Comparison of ENCODE assay signal across 26 cellular contexts in genomic region chr13:28526876-28527275, GRCh38. TPM values are rescaled to one million over a fixed set of nuclear protein-coding genes. Genes with fewer than 3 reads are reported as not detected.
"Had no signal": no experiment of that assay in that cellular context is flagged by ENCODE, and none has a peak within 500 bp of the region (broad histone marks: within the 10 kb centered on the region; RNA-seq: fewer than 3 reads in every experiment).

No MANE protein-coding gene starts in this region.

- ATAC-seq: effector memory CD8-positive, alpha-beta T cell; left ventricle myocardium superior; sciatic nerve; stimulated activated naive CD8-positive, alpha-beta T cell treated with anti-CD3 and anti-CD28 coated beads, Interleukin-15, amount 100 ng/mL, for 72 hours had no signal

- H3K79me2 ChIP-seq: parathyroid adenoma had no signal

- H2AFZ ChIP-seq: parathyroid adenoma had no signal

- H3K4me3 Mint-ChIP-seq: effector memory CD8-positive, alpha-beta T cell; natural killer cell; stimulated activated naive CD8-positive, alpha-beta T cell treated with anti-CD3 and anti-CD28 coated beads, Interleukin-15, amount 100 ng/mL, for 72 hours had no signal

- DNase-seq: dermis blood vessel endothelial cell; effector memory CD8-positive, alpha-beta T cell; erythroblast; head of caudate nucleus; left ventricle myocardium superior; lower lobe of right lung; natural killer cell; stimulated activated CD4-positive, alpha-beta T cell treated with anti-CD3 and anti-CD28 coated beads, Interleukin-12 subunit alpha, Interleukin-12 subunit beta, amount 100 ng/mL, for 4 hours; stimulated activated CD4-positive, alpha-beta T cell treated with anti-CD3 and anti-CD28 coated beads, Interleukin-1b, Interleukin-23, amount 100 ng/mL, for 48 hours; stimulated activated CD4-positive, alpha-beta T cell treated with anti-CD3 and anti-CD28 coated beads, Interleukin-4, amount 100 ng/mL, for 1 hour; stimulated activated CD8-positive, alpha-beta memory T cell treated with anti-CD3 and anti-CD28 coated beads, Interleukin-4, amount 100 ng/mL, for 48 hours; stimulated activated naive CD4-positive, alpha-beta T cell; stimulated activated naive CD8-positive, alpha-beta T cell treated with anti-CD3 and anti-CD28 coated beads, Interleukin-15, amount 100 ng/mL, for 72 hours; transverse colon had no signal

- H3K9me3 Mint-ChIP-seq: effector memory CD8-positive, alpha-beta T cell; natural killer cell; stimulated activated naive CD8-positive, alpha-beta T cell treated with anti-CD3 and anti-CD28 coated beads, Interleukin-15, amount 100 ng/mL, for 72 hours had no signal

- H3K36me3 ChIP-seq: lower lobe of right lung, right atrium auricular region, suprapubic skin, transverse colon, vagina had no signal

- H3K4me1 Mint-ChIP-seq: stimulated activated naive CD8-positive, alpha-beta T cell treated with anti-CD3 and anti-CD28 coated beads, Interleukin-15, amount 100 ng/mL, for 72 hours had no signal

- H3K4me2 ChIP-seq: smooth muscle cell had no signal

- H3K27ac ChIP-seq: coronary artery, lower lobe of right lung, parathyroid adenoma, right atrium auricular region, suprapubic skin, transverse colon, vagina had no signal

- H3K27me3 ChIP-seq: right atrium auricular region, vagina had no signal

- H3K27ac Mint-ChIP-seq: effector memory CD8-positive, alpha-beta T cell; natural killer cell; progenitor cell of endocrine pancreas; stimulated activated naive CD8-positive, alpha-beta T cell treated with anti-CD3 and anti-CD28 coated beads, Interleukin-15, amount 100 ng/mL, for 72 hours had no signal

- H3K4me1 ChIP-seq: parathyroid adenoma had no signal

- FAIRE-seq: endometrium, frontal cortex, keratinocyte had no signal

- H3K9ac ChIP-seq: parathyroid adenoma had no signal

- H3K9me3 ChIP-seq: lower lobe of right lung, right atrium auricular region, suprapubic skin, transverse colon, vagina had no signal

- H3K4me3 ChIP-seq: coronary artery, lower lobe of right lung, right atrium auricular region, smooth muscle cell, suprapubic skin, transverse colon, vagina had no signal

RNA-seq across cellular contexts. Expression of gene FLT1, which starts 31.9 kb away (rescaled TPM):
- polyA plus RNA-seq: neural cell had no signal
